In the genomic region with DNA sequence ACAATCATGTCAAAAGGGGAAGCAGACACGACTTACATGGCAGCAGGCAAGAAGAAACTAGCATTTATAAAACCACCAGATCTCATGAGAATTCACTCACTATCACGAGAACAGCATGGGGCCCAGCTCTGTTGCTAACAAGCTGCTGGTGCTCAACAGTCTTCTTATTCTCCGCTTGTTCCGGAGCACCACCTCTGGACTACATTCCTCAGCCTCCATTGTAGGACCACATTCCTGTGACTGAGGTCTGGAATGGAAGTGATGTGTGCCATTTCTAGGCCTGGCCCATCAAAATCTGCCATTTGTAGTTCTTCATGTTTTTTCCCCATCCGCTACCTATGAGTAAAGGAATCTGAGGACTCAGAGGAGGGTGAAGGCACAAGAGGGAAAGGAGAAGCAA, we compare ENCODE assay signal across 38 cellular contexts.
"Had no signal": no experiment of that assay in that cellular context is flagged by ENCODE, and none has a peak within 500 bp of the region (broad histone marks: within the 10 kb centered on the region; RNA-seq: fewer than 3 reads in every experiment).

No MANE protein-coding gene starts in this region.

- H3K36me3 ChIP-seq: adrenal gland, cardiac muscle cell had no signal

- H3K36me3 Mint-ChIP-seq: activated CD4-positive, alpha-beta memory T cell treated with anti-CD3 and anti-CD28 coated beads for 36 hours; activated naive CD4-positive, alpha-beta T cell treated with anti-CD3 and anti-CD28 coated beads, Interleukin-2, amount 50 U/mL, for 72 hours; activated naive CD8-positive, alpha-beta T cell treated with anti-CD3 and anti-CD28 coated beads for 36 hours; brain had no signal

- H3K4me3 Mint-ChIP-seq: activated B cell treated with CpG ODN at 0.5 μM for 24 hours; activated CD4-positive, alpha-beta memory T cell treated with anti-CD3 and anti-CD28 coated beads for 36 hours; activated CD4-positive, alpha-beta T cell treated with anti-CD3 and anti-CD28 coated beads, Interleukin-2, amount 10 ng/mL, durations not matched to agents 24 days and 14 days; activated CD8-positive, alpha-beta T cell treated with anti-CD3 and anti-CD28 coated beads for 36 hours; activated naive CD4-positive, alpha-beta T cell treated with anti-CD3 and anti-CD28 coated beads for 36 hours; activated naive CD8-positive, alpha-beta T cell treated with anti-CD3 and anti-CD28 coated beads for 36 hours; activated T-cell treated with anti-CD3 and anti-CD28 coated beads, Interleukin-2, amount 50 U/mL, for 4 hours; activated T-cell treated with anti-CD3 and anti-CD28 coated beads, Interleukin-2, amount 50 U/mL, for 72 hours; activated T-helper 1 cell treated with anti-CD3 and anti-CD28 coated beads, Interleukin-12 subunit alpha, Interleukin-12 subunit beta, Interleukin-2, Interleukin-4 antibody, amounts not matched to agents 30 ng/mL and 10 ng/mL and 1 ng/mL, durations not matched to agents 14 hours and 24 hours and 36 hours; activated T-helper 17 cell treated with anti-CD3 and anti-CD28 coated beads, Interleukin-2, amount 50 U/mL, for 72 hours; brain; central memory CD8-positive, alpha-beta T cell; T-helper 1 cell treated with Interleukin-12 subunit alpha and Interleukin-12 subunit beta and Interleukin-4 antibody, amounts not matched to agents 30 μg/mL and 1 μg/mL, for 36 hours; T-helper 2 cell treated with Interferon-gamma antibody and Interleukin-4, amounts not matched to agents 5 μg/mL and 100 μg/mL, for 36 hours had no signal

- H3K27ac Mint-ChIP-seq: activated B cell treated with CpG ODN at 0.5 μM for 24 hours; activated CD4-positive, alpha-beta memory T cell treated with anti-CD3 and anti-CD28 coated beads for 36 hours; activated CD4-positive, alpha-beta T cell treated with anti-CD3 and anti-CD28 coated beads, Interleukin-2, amount 10 ng/mL, durations not matched to agents 24 days and 14 days; activated CD8-positive, alpha-beta T cell treated with anti-CD3 and anti-CD28 coated beads for 36 hours; activated naive CD4-positive, alpha-beta T cell treated with anti-CD3 and anti-CD28 coated beads for 36 hours; activated naive CD4-positive, alpha-beta T cell treated with anti-CD3 and anti-CD28 coated beads, Interleukin-2, amount 50 U/mL, for 72 hours; activated naive CD8-positive, alpha-beta T cell treated with anti-CD3 and anti-CD28 coated beads for 36 hours; activated T-cell treated with anti-CD3 and anti-CD28 coated beads, Interleukin-2, amount 50 U/mL, for 72 hours; activated T-helper 1 cell treated with anti-CD3 and anti-CD28 coated beads, Interleukin-12 subunit alpha, Interleukin-12 subunit beta, Interleukin-2, Interleukin-4 antibody, amounts not matched to agents 30 ng/mL and 10 ng/mL and 1 ng/mL, durations not matched to agents 14 hours and 24 hours and 36 hours; activated T-helper 17 cell treated with anti-CD3 and anti-CD28 coated beads, Interleukin-2, amount 50 U/mL, for 72 hours; brain; T-helper 1 cell treated with Interleukin-12 subunit alpha and Interleukin-12 subunit beta and Interleukin-4 antibody, amounts not matched to agents 30 μg/mL and 1 μg/mL, for 36 hours; T-helper 2 cell treated with Interferon-gamma antibody and Interleukin-4, amounts not matched to agents 5 μg/mL and 100 μg/mL, for 36 hours had no signal

- H3K27ac ChIP-seq: adrenal gland, cardiac muscle cell, VCaP had no signal

- H3K9me3 Mint-ChIP-seq: activated B cell treated with CpG ODN at 0.5 μM for 24 hours; activated CD4-positive, alpha-beta memory T cell treated with anti-CD3 and anti-CD28 coated beads for 36 hours; activated CD4-positive, alpha-beta T cell treated with anti-CD3 and anti-CD28 coated beads, Interleukin-2, amount 10 ng/mL, durations not matched to agents 24 days and 14 days; activated CD8-positive, alpha-beta T cell treated with anti-CD3 and anti-CD28 coated beads for 36 hours; activated naive CD4-positive, alpha-beta T cell treated with anti-CD3 and anti-CD28 coated beads for 36 hours; activated naive CD4-positive, alpha-beta T cell treated with anti-CD3 and anti-CD28 coated beads, Interleukin-2, amount 50 U/mL, for 72 hours; activated naive CD8-positive, alpha-beta T cell treated with anti-CD3 and anti-CD28 coated beads for 36 hours; activated T-cell treated with anti-CD3 and anti-CD28 coated beads, Interleukin-2, amount 50 U/mL, for 4 hours; activated T-cell treated with anti-CD3 and anti-CD28 coated beads, Interleukin-2, amount 50 U/mL, for 72 hours; activated T-helper 1 cell treated with anti-CD3 and anti-CD28 coated beads, Interleukin-12 subunit alpha, Interleukin-12 subunit beta, Interleukin-2, Interleukin-4 antibody, amounts not matched to agents 30 ng/mL and 10 ng/mL and 1 ng/mL, durations not matched to agents 14 hours and 24 hours and 36 hours; activated T-helper 17 cell treated with anti-CD3 and anti-CD28 coated beads, Interleukin-2, amount 50 U/mL, for 72 hours; T-helper 1 cell treated with Interleukin-12 subunit alpha and Interleukin-12 subunit beta and Interleukin-4 antibody, amounts not matched to agents 30 μg/mL and 1 μg/mL, for 36 hours; T-helper 2 cell treated with Interferon-gamma antibody and Interleukin-4, amounts not matched to agents 5 μg/mL and 100 μg/mL, for 36 hours had no signal

- H3K4me1 ChIP-seq: adrenal gland had no signal

- FAIRE-seq: bronchial epithelial cell, TTC549 had no signal

- H3K4me3 ChIP-seq: adrenal gland, cardiac muscle cell had no signal

- H3K9me3 ChIP-seq: adrenal gland had no signal

- H3K4me1 Mint-ChIP-seq: activated B cell treated with CpG ODN at 0.5 μM for 24 hours; activated CD4-positive, alpha-beta T cell treated with anti-CD3 and anti-CD28 coated beads, Interleukin-2, amount 10 ng/mL, durations not matched to agents 24 days and 14 days; activated naive CD8-positive, alpha-beta T cell treated with anti-CD3 and anti-CD28 coated beads for 36 hours; activated T-helper 17 cell treated with anti-CD3 and anti-CD28 coated beads, Interleukin-2, amount 50 U/mL, for 72 hours; central memory CD8-positive, alpha-beta T cell had no signal

- H3K27me3 ChIP-seq: adrenal gland, cardiac muscle cell had no signal

- H3K27me3 Mint-ChIP-seq: activated B cell treated with CpG ODN at 0.5 μM for 24 hours; activated CD4-positive, alpha-beta memory T cell treated with anti-CD3 and anti-CD28 coated beads for 36 hours; activated CD4-positive, alpha-beta T cell treated with anti-CD3 and anti-CD28 coated beads, Interleukin-2, amount 10 ng/mL, durations not matched to agents 24 days and 14 days; activated CD8-positive, alpha-beta T cell treated with anti-CD3 and anti-CD28 coated beads for 36 hours; activated naive CD8-positive, alpha-beta T cell treated with anti-CD3 and anti-CD28 coated beads for 36 hours; activated T-helper 17 cell treated with anti-CD3 and anti-CD28 coated beads, Interleukin-2, amount 50 U/mL, for 72 hours; central memory CD8-positive, alpha-beta T cell had no signal

- DNase-seq: activated B cell treated with CpG ODN at 0.5 μM for 24 hours; activated CD4-positive, alpha-beta memory T cell treated with anti-CD3 and anti-CD28 coated beads for 36 hours; activated CD4-positive, alpha-beta T cell treated with anti-CD3 and anti-CD28 coated beads for 4 hours; activated CD4-positive, alpha-beta T cell treated with anti-CD3 and anti-CD28 coated beads, Interleukin-2, amount 10 ng/mL, durations not matched to agents 24 days and 14 days; activated CD4-positive, alpha-beta T cell treated with anti-CD3 and anti-CD28 coated beads, Interleukin-2, amount 50 U/mL, for 1 hour; activated CD4-positive, alpha-beta T cell treated with anti-CD3 and anti-CD28 coated beads, Interleukin-2, amount 50 U/mL, for 4 hours; activated CD4-positive, CD25-positive, alpha-beta regulatory T cell treated with anti-CD3 and anti-CD28 coated beads, Interleukin-2, amount 50 U/mL, for 72 hours; activated CD8-positive, alpha-beta memory T cell treated with anti-CD3 and anti-CD28 coated beads, Interleukin-2, amount 50 U/mL, for 4 hours; activated CD8-positive, alpha-beta T cell treated with anti-CD3 and anti-CD28 coated beads for 36 hours; activated effector memory CD4-positive, alpha-beta T cell treated with anti-CD3 and anti-CD28 coated beads, Interleukin-2, amount 50 U/mL, for 16 hours; activated gamma-delta T cell treated with Interleukin-2 at 50 U/mL for 16 hours; activated naive CD4-positive, alpha-beta T cell; activated naive CD4-positive, alpha-beta T cell treated with anti-CD3 and anti-CD28 coated beads for 36 hours; activated naive CD4-positive, alpha-beta T cell treated with anti-CD3 and anti-CD28 coated beads, Interleukin-2, amount 50 U/mL, for 16 hours; activated naive CD8-positive, alpha-beta T cell treated with anti-CD3 and anti-CD28 coated beads for 36 hours; activated T-cell treated with anti-CD3 and anti-CD28 coated beads for 4 hours; activated T-cell treated with anti-CD3 and anti-CD28 coated beads, Interleukin-2, amount 50 U/mL, for 1 hour; activated T-cell treated with anti-CD3 and anti-CD28 coated beads, Interleukin-2, amount 50 U/mL, for 4 hours; activated T-cell treated with anti-CD3 and anti-CD28 coated beads, Interleukin-2, amount 50 U/mL, for 72 hours; adrenal gland; amniotic stem cell; aorta; caudate nucleus; cerebellar nuclear complex; T-helper 1 cell; T-helper 2 cell; T-helper 9 cell had no signal
